8 cellular contexts compared by ENCODE assay signal in genomic region chr3:194134757-194135515, GRCh38. TPM values are rescaled to one million over a fixed set of nuclear protein-coding genes. Genes with fewer than 3 reads are reported as not detected.
DNase-seq lines count a peak whose midpoint lies in the region; ATAC-seq and TF ChIP-seq lines count a peak whose summit lies in the region.

No MANE protein-coding gene starts in this region.

- peaks cover 77% of the 10 kb centered on the region for H3K4me1 Mint-ChIP-seq in neural crest cell

- TF ChIP-seq CTCF in neural crest cell (conservative IDR thresholded peaks at IDR 0.05) = no peak

- H3K36me3 Mint-ChIP-seq in neural crest cell (ENCODE audit: low read depth) = no peaks in the 10 kb centered on the region

- peak overlapping the region; percentile 86 for H3K4me3 Mint-ChIP-seq in neural crest cell

- DNase-seq in DMS53 (lab: John Stamatoyannopoulos, UW) (peak; percentile 98), LHCN-M2 (ENCODE audit: low read depth) (peak; percentile 84), RPMI8226 (peak; percentile 96), activated gamma-delta T cell (lab: John Stamatoyannopoulos, UW) (peak; percentile 67), fibroblast of the conjunctiva (ENCODE audit: low read depth) (peak; percentile 75), neural crest cell (ENCODE audit: low read depth, low spot score) (peak; percentile 85), stromal cell of bone marrow (ENCODE audit: low read depth) (peak; percentile 88)

- peaks cover 60% of the 10 kb centered on the region for H3K27me3 Mint-ChIP-seq in neural crest cell (ENCODE audit: low read depth)

- H3K27ac Mint-ChIP-seq in neural crest cell (ENCODE audit: unreplicated experiment) = peak overlapping the region; percentile 88

- peak; percentile 28 for ATAC-seq in GM21786 (IDR thresholded peaks at IDR 0.05; ENCODE audit: unreplicated experiment)

- no peaks in the 10 kb centered on the region for H3K9me3 Mint-ChIP-seq in neural crest cell

RNA-seq across cellular contexts. Expression of gene HES1, which starts 1.0 kb away (rescaled TPM):
- total RNA-seq in LHCN-M2 (2014; rRNA removed) (0.52 and 1.2 TPM in 2 replicates), neural crest cell (32.6 and 36.2 TPM in 2 replicates)
- 0.09 TPM for polyA plus RNA-seq in LHCN-M2 (2012)

Comparison
In these comparisons a context has a peak if more than half of its experiments do, and no peak if none do; other contexts are left out.
1. Peak in every context shown above with its lines: DNase-seq and ATAC-seq.
2. RNA of gene HES1, which starts 1.0 kb away (total RNA-seq): 32.6 to 36.2 TPM in neural crest cell; 0.52 to 1.2 TPM in LHCN-M2; every median in the first group is over 10 times any median in the second.